In the genomic region with DNA sequence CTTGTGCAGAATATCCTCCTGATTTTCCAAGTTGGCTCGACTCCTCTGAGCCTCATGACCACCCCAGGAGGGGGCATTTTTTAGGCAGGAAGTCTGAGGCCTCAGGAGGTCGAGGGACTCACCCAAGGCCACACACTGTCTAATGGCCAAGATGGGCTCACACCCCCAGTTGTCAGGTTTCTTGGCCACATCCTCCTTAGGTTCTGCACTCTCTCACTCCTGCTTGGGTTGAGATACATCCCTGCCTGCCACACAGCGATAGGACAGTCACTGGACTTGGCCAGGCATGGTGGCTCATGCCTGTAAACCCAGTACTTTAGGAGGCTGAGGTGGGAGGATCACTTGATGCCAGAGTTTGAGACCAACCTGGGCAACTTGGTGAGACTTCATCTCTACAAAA, we compare ENCODE assay signal across 24 cellular contexts. TPM values are rescaled to one million over a fixed set of nuclear protein-coding genes. Genes with fewer than 3 reads are reported as not detected.
"Had no signal": no experiment of that assay in that cellular context is flagged by ENCODE, and none has a peak within 500 bp of the region (broad histone marks: within the 10 kb centered on the region; RNA-seq: fewer than 3 reads in every experiment).

No MANE protein-coding gene starts in this region.

- H3K27ac ChIP-seq: cardiac muscle cell, esophagus squamous epithelium, heart right ventricle, left lung, prostate gland, stomach had no signal

- H3K27ac Mint-ChIP-seq: activated B cell treated with CpG ODN at 0.5 μM for 24 hours; activated T-helper 17 cell treated with anti-CD3 and anti-CD28 coated beads, Interleukin-2, amount 50 U/mL, for 72 hours; mesothelial cell of epicardium had no signal

- H3K27me3 ChIP-seq: cardiac muscle cell, esophagus squamous epithelium, heart right ventricle, left lung, stomach had no signal

- H3K4me1 Mint-ChIP-seq: mesothelial cell of epicardium had no signal

- H3K4me1 ChIP-seq: prostate gland, stomach had no signal

- H3K36me3 ChIP-seq: cardiac muscle cell, esophagus squamous epithelium, heart right ventricle, left lung, prostate gland, stomach had no signal

- H3K4me3 Mint-ChIP-seq: activated B cell treated with CpG ODN at 0.5 μM for 24 hours; activated CD4-positive, alpha-beta T cell treated with anti-CD3 and anti-CD28 coated beads, Interleukin-2, amount 10 ng/mL, durations not matched to agents 7 days and 5 days; activated T-helper 17 cell treated with anti-CD3 and anti-CD28 coated beads, Interleukin-2, amount 50 U/mL, for 72 hours; effector memory CD8-positive, alpha-beta T cell; mesothelial cell of epicardium had no signal

- H3K27me3 Mint-ChIP-seq: activated CD4-positive, alpha-beta T cell treated with anti-CD3 and anti-CD28 coated beads, Interleukin-2, amount 10 ng/mL, durations not matched to agents 7 days and 5 days; activated T-helper 17 cell treated with anti-CD3 and anti-CD28 coated beads, Interleukin-2, amount 50 U/mL, for 72 hours; effector memory CD8-positive, alpha-beta T cell had no signal

- H3K36me3 Mint-ChIP-seq: mesothelial cell of epicardium had no signal

- H3K4me3 ChIP-seq: cardiac muscle cell, esophagus squamous epithelium, heart right ventricle, left lung, prostate gland, stomach had no signal

- DNase-seq: activated B cell treated with CpG ODN at 0.5 μM for 24 hours; activated CD4-positive, alpha-beta T cell treated with anti-CD3 and anti-CD28 coated beads, Interleukin-2, amount 10 ng/mL, durations not matched to agents 7 days and 5 days; activated naive CD4-positive, alpha-beta T cell treated with anti-CD3 and anti-CD28 coated beads, Interleukin-2, amount 50 U/mL, for 16 hours; amygdala; effector memory CD8-positive, alpha-beta T cell; esophagus squamous epithelium; heart right ventricle; left lung; right cardiac atrium; stimulated activated CD4-positive, alpha-beta T cell treated with anti-CD3 and anti-CD28 coated beads, Interleukin-2, amount 100 ng/mL, for 24 hours; stomach; T-helper 9 cell; trophoblast cell had no signal

- H3K9me3 Mint-ChIP-seq: activated B cell treated with CpG ODN at 0.5 μM for 24 hours; activated T-helper 17 cell treated with anti-CD3 and anti-CD28 coated beads, Interleukin-2, amount 50 U/mL, for 72 hours; effector memory CD8-positive, alpha-beta T cell; mesothelial cell of epicardium had no signal

- ATAC-seq: activated T-helper 17 cell treated with anti-CD3 and anti-CD28 coated beads, Interleukin-2, amount 50 U/mL, for 72 hours; effector memory CD8-positive, alpha-beta T cell; heart right ventricle; left lung; right cardiac atrium had no signal

- H3K9me3 ChIP-seq: esophagus squamous epithelium, heart right ventricle, left lung, prostate gland, stomach had no signal

RNA-seq across cellular contexts. Expression of gene CA6, which starts 4.6 kb away (rescaled TPM):
- total RNA-seq: activated B cell treated with CpG ODN at 0.5 μM for 24 hours, cardiac muscle cell, dermis microvascular lymphatic vessel endothelial cell, esophagus squamous epithelium, kidney epithelial cell, left lung, lung microvascular endothelial cell, mesothelial cell of epicardium, omental fat pad, prostate gland, right cardiac atrium, skeletal muscle tissue, stomach, temporal lobe had no signal
- polyA plus RNA-seq: cardiac muscle cell, heart right ventricle, neural cell, right cardiac atrium, stomach had no signal
